ENCODE assay signal across 1 cellular context in the genomic region with DNA sequence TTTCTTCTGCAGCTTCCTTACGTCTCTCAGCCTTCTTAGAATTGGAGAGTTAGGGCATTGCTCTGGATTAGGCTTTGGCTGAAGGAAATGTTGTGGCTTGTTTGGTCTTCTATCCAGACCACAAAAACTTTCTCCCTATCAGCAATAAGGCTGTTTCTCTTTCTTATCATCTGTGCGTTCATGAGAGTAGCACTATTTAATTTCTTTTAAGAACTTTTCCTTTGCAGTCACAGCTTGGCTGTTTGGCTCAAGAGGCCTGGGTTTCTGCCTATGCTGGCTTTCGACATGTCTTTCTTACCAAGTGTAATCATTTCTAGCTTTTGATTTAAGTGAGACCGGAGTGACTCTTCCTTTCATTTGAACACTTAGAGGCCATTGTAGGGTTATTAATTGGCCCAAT.
TF ChIP-seq lines count a peak whose summit lies in the region.

No MANE protein-coding gene starts in this region.

TF ChIP-seq in GM23338, 12 proteins besides CTCF, POLR2A, EP300 and RAD21 (continued from another document):
- TF ChIP-seq, protein P1, sequence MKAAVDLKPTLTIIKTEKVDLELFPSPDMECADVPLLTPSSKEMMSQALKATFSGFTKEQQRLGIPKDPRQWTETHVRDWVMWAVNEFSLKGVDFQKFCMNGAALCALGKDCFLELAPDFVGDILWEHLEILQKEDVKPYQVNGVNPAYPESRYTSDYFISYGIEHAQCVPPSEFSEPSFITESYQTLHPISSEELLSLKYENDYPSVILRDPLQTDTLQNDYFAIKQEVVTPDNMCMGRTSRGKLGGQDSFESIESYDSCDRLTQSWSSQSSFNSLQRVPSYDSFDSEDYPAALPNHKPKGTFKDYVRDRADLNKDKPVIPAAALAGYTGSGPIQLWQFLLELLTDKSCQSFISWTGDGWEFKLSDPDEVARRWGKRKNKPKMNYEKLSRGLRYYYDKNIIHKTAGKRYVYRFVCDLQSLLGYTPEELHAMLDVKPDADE (IDR thresholded peaks at IDR 0.05), result no peak
